ENCODE assay signal across 10 cellular contexts in genomic region chr1:153260473-153260979, GRCh38. TPM values are rescaled to one million over a fixed set of nuclear protein-coding genes. Genes with fewer than 3 reads are reported as not detected.
A peak's percentile ranks its signal among the peaks of the same experiment; 100 is the strongest.
DNase-seq lines count a peak whose midpoint lies in the region; ATAC-seq and TF ChIP-seq lines count a peak whose summit lies in the region.
"Had no signal": no experiment of that assay in that cellular context is flagged by ENCODE, and none has a peak within 500 bp of the region (broad histone marks: within the 10 kb centered on the region; RNA-seq: fewer than 3 reads in every experiment).

No MANE protein-coding gene starts in this region.

- ATAC-seq in GM19455 (IDR thresholded peaks at IDR 0.05; ENCODE audit: unreplicated experiment) (no peak), foreskin keratinocyte (no peak)

- WGBS in thyroid gland, 2 donors, result 46 to 54% methylated on average over 8 of the region's 8 CpGs

- H3K36me3 Mint-ChIP-seq in brain (no peaks in the 10 kb centered on the region), osteocyte (ENCODE audit: unreplicated experiment) (no peaks in the 10 kb centered on the region)

- H3K27me3 Mint-ChIP-seq in brain (peaks cover 79% of the 10 kb centered on the region), osteocyte (ENCODE audit: unreplicated experiment) (peaks cover 64% of the 10 kb centered on the region)

- peak; percentile 39 for DNase-seq in GM10266 (ENCODE audit: extremely low spot score)
- peak; percentile 11 for DNase-seq in Jurkat, Clone E6-1 (ENCODE audit: low read depth, low spot score)
- DNase-seq in osteocyte (ENCODE audit: extremely low spot score, unreplicated experiment), result no peak
- no peak for DNase-seq in substantia nigra (lab: John Stamatoyannopoulos, UW)
- no peak for DNase-seq in thyroid gland
- no peak for DNase-seq in foreskin keratinocyte
- DNase-seq: NCI-H774 had no signal

- intact Hi-C loops in thyroid gland (cut with DNase I), result no loop called here

- peaks cover 4 to 14% (median 6%) of the 10 kb centered on the region in 5 experiments for H3K9me3 Mint-ChIP-seq in brain
- no peaks in the 10 kb centered on the region for H3K9me3 Mint-ChIP-seq in osteocyte (ENCODE audit: unreplicated experiment)

- no peak overlapping the region for H3K4me3 ChIP-seq in Jurkat, Clone E6-1 (ENCODE audit: low read length)
- no peak overlapping the region for H3K4me3 ChIP-seq in thyroid gland (replicated peaks in 1 of 3)

- H3K27ac ChIP-seq in substantia nigra (ENCODE audit: low read depth, low read length, poor library complexity, severe bottlenecking) (no peak overlapping the region), thyroid gland (no peak overlapping the region), foreskin keratinocyte (no peak overlapping the region)

- H3K27ac Mint-ChIP-seq in brain (peak overlapping the region in 2 of 5 experiments; percentile 2 to 5), osteocyte (ENCODE audit: unreplicated experiment) (no peak overlapping the region)

- peaks cover 26% of the 10 kb centered on the region for H3K27me3 ChIP-seq in thyroid gland
- H3K27me3 ChIP-seq in foreskin keratinocyte, result peaks cover 86% of the 10 kb centered on the region

- H3K4me3 Mint-ChIP-seq in brain (peak overlapping the region; percentile 71 to 84 (median 77)), osteocyte (ENCODE audit: unreplicated experiment) (peak overlapping the region; percentile 60)

- no peak for TF ChIP-seq POLR2A in thyroid gland (IDR thresholded peaks at IDR 0.05)

- H3K4me1 ChIP-seq in thyroid gland, result peaks cover 13 to 14% of the 10 kb centered on the region in 2 donors
- H3K4me1 ChIP-seq in foreskin keratinocyte, result no peaks in the 10 kb centered on the region

- H3K9me3 ChIP-seq in thyroid gland, result no peaks in the 10 kb centered on the region
- H3K9me3 ChIP-seq: uterus had no signal

- no peak for TF ChIP-seq CTCF in GM10266 (IDR thresholded peaks at IDR 0.05; ENCODE audit: control insufficient read depth, insufficient read depth, low read depth, missing control alignments)
- TF ChIP-seq CTCF in brain (conservative IDR thresholded peaks at IDR 0.05), result no peak
- no peak for TF ChIP-seq CTCF in osteocyte (IDR thresholded peaks at IDR 0.05)
- no peak for TF ChIP-seq CTCF in thyroid gland (IDR thresholded peaks at IDR 0.05)
- TF ChIP-seq CTCF in foreskin keratinocyte (conservative IDR thresholded peaks at IDR 0.05), result no peak

- H3K36me3 ChIP-seq in thyroid gland, result no peaks in the 10 kb centered on the region
- H3K36me3 ChIP-seq: uterus had no signal

- H3K4me1 Mint-ChIP-seq in brain, result peaks cover 14% of the 10 kb centered on the region
- peaks cover 12% of the 10 kb centered on the region for H3K4me1 Mint-ChIP-seq in osteocyte (ENCODE audit: unreplicated experiment)

RNA-seq across cellular contexts. Expression of gene LORICRIN, which starts 1.0 kb away (rescaled TPM):
- polyA plus RNA-seq in Jurkat, Clone E6-1 (2012; ENCODE audit: insufficient read depth, insufficient read length), result not detected
- not detected for polyA plus RNA-seq in brain (ENCODE audit: insufficient read depth, low read depth, low replicate concordance)
- total RNA-seq in osteocyte, result not detected in 2 replicates
- not detected for total RNA-seq in thyroid gland
- total RNA-seq in foreskin keratinocyte, result not detected in 2 replicates
- 0.03 TPM in 1 of 2 replicates, not detected in the other for polyA plus RNA-seq in foreskin keratinocyte
- total RNA-seq: uterus had no signal

RNA-seq across cellular contexts. Expression of gene PRR9, which starts 43.1 kb away (rescaled TPM):
- polyA plus RNA-seq in Jurkat, Clone E6-1 (2012; ENCODE audit: insufficient read depth, insufficient read length), result not detected
- polyA plus RNA-seq in brain (ENCODE audit: insufficient read depth, low read depth, low replicate concordance) (not detected), foreskin keratinocyte (0.78 and 3.5 TPM in 2 replicates)
- total RNA-seq in osteocyte (not detected in 2 replicates), thyroid gland (not detected), foreskin keratinocyte (1.2 and 2.9 TPM in 2 replicates)
- total RNA-seq: uterus had no signal

RNA-seq across cellular contexts. Expression of gene PGLYRP3, which starts 52.2 kb away (rescaled TPM):
- not detected for polyA plus RNA-seq in Jurkat, Clone E6-1 (2012; ENCODE audit: insufficient read depth, insufficient read length)
- polyA plus RNA-seq in brain (ENCODE audit: insufficient read depth, low read depth, low replicate concordance) (not detected), foreskin keratinocyte (0.06 TPM in 1 of 2 replicates, not detected in the other)
- total RNA-seq in osteocyte (not detected in 2 replicates), thyroid gland (not detected), foreskin keratinocyte (not detected in 2 replicates)
- total RNA-seq: uterus had no signal

RNA-seq across cellular contexts. Expression of gene LELP1, which starts 57.3 kb away (rescaled TPM):
- not detected for polyA plus RNA-seq in Jurkat, Clone E6-1 (2012; ENCODE audit: insufficient read depth, insufficient read length)
- not detected for polyA plus RNA-seq in brain (ENCODE audit: insufficient read depth, low read depth, low replicate concordance)
- total RNA-seq in osteocyte, result not detected in 2 replicates
- 1 to 10 TPM in 1 of 4 donors, not detected in 3; 3.6 TPM for total RNA-seq in thyroid gland
- not detected in 2 replicates for total RNA-seq in foreskin keratinocyte
- not detected in 2 replicates for polyA plus RNA-seq in foreskin keratinocyte
- total RNA-seq: uterus had no signal

Comparison
In these comparisons a context has a peak if more than half of its experiments do, and no peak if none do; other contexts are left out.
1. DNase-seq: peak in GM10266 (single experiment) and Jurkat, Clone E6-1 (single experiment); none in osteocyte (single experiment), substantia nigra (0 of 49), thyroid gland (0 of 2) and foreskin keratinocyte (0 of 2).